ENCODE assay signal across 9 cellular contexts in the genomic region with DNA sequence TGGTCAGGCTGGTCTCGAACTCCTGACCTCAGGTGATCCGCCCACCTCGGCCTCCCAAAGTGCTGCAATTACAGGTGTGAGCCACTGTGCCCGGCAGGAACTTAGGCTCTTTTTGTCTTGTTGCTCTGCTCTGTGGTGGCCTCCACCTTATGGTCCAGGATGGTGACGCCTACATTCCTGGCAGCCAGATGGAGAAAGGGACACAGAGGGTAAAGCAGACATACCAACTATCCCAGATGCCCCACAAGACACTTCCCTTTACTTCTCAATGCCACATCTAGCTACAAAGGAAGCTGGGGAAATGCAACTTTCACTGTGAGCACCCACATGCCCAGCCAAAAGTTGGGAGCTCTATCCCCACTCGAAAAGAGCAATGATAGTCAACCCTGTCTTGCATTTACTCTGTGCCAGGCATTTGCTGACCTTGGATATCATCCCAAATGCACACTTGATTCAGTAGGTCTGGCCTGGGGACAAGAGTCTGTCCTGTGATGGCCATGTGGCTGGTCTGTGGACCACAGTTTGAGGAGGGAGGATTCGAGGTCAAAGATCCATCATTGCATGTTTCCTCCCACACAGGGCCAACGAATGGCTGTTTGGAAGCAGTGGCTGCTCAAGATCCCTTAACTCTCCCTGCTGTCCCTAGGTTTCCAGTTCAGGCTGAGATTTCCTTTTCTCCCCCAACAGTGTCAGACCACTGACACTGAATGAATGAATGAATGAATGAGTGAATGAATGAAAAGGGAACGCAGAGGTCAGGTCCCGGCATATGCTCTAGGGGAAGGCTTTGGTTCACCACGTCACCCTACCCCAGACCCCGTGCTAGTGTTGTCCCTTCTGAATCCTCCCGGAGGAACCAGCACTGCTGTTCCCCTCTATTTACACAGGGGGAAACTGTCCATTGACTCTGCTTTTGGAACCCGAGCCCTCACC. TPM values are rescaled to one million over a fixed set of nuclear protein-coding genes. Genes with fewer than 3 reads are reported as not detected.
DNase-seq lines count a peak whose midpoint lies in the region; ATAC-seq and TF ChIP-seq lines count a peak whose summit lies in the region.
"Had no signal": no experiment of that assay in that cellular context is flagged by ENCODE, and none has a peak within 500 bp of the region (broad histone marks: within the 10 kb centered on the region; RNA-seq: fewer than 3 reads in every experiment).

No MANE protein-coding gene starts in this region.

- peak overlapping the region; percentile 93 for H3K4me2 ChIP-seq in GM23338

- H3K9me3 Mint-ChIP-seq in GM23338 = no peaks in the 10 kb centered on the region; the same call in 2 of the 3 replicates
- H3K9me3 Mint-ChIP-seq in activated CD4-positive, alpha-beta memory T cell treated with anti-CD3 and anti-CD28 coated beads, Interleukin-2, amount 10 ng/mL, durations not matched to agents 7 days and 5 days = no peaks in the 10 kb centered on the region

- no peaks in the 10 kb centered on the region for H3K27me3 ChIP-seq in GM23338 (ENCODE audit: insufficient read depth)
- H3K27me3 ChIP-seq in iPS-18a (ENCODE audit: control insufficient read depth, insufficient read depth, low read length) = no peaks in the 10 kb centered on the region
- H3K27me3 ChIP-seq in spleen (replicated peaks in 1 of 7) = no peaks in the 10 kb centered on the region
- H3K27me3 ChIP-seq in H7 (ENCODE audit: control insufficient read depth, insufficient read depth, low read length) = no peaks in the 10 kb centered on the region

- intact Hi-C loops in spleen (cut with DNase I; ENCODE audit: low total_unique reads) = no loop called here

- peak overlapping the region; percentile 90 for H3K4me3 Mint-ChIP-seq in GM23338
- H3K4me3 Mint-ChIP-seq in activated CD4-positive, alpha-beta memory T cell treated with anti-CD3 and anti-CD28 coated beads, Interleukin-2, amount 10 ng/mL, durations not matched to agents 7 days and 5 days = peak overlapping the region; percentile 78

- peaks cover 42% of the 10 kb centered on the region for H3K4me1 Mint-ChIP-seq in GM23338
- H3K4me1 Mint-ChIP-seq in activated CD4-positive, alpha-beta memory T cell treated with anti-CD3 and anti-CD28 coated beads, Interleukin-2, amount 10 ng/mL, durations not matched to agents 7 days and 5 days = peaks cover 43% of the 10 kb centered on the region

- H3K9me3 ChIP-seq in iPS-18a (ENCODE audit: control insufficient read depth, low read depth, low read length) (no peaks in the 10 kb centered on the region), spleen (no peaks in the 10 kb centered on the region)

- H3F3A ChIP-seq in GM23338 (replicated peaks; ENCODE audit: low read depth) = peaks cover 7% of the 10 kb centered on the region; the same call in 1 of the 2 replicates

- DNase-seq in GM23338 (ENCODE audit: low spot score) (no peak), spleen (no peak), H7 (no peak)
- DNase-seq in activated CD4-positive, alpha-beta memory T cell treated with anti-CD3 and anti-CD28 coated beads, Interleukin-2, amount 10 ng/mL, durations not matched to agents 7 days and 5 days = no peak
- no peak for DNase-seq in stimulated activated naive CD4-positive, alpha-beta T cell treated with Interleukin-2 at 50 U/mL for 16 hours (lab: John Stamatoyannopoulos, UW)
- DNase-seq: HCEC 1CT, left ventricle myocardium superior had no signal

- H3K36me3 Mint-ChIP-seq in GM23338 (ENCODE audit: low read depth) = peaks cover 13% of the 10 kb centered on the region; the same call in 2 of the 3 replicates
- H3K36me3 Mint-ChIP-seq in activated CD4-positive, alpha-beta memory T cell treated with anti-CD3 and anti-CD28 coated beads, Interleukin-2, amount 10 ng/mL, durations not matched to agents 7 days and 5 days (ENCODE audit: low read depth) = no peaks in the 10 kb centered on the region

- CTCF ChIA-PET in activated CD4-positive, alpha-beta memory T cell treated with anti-CD3 and anti-CD28 coated beads, Interleukin-2, amount 10 ng/mL, durations not matched to agents 7 days and 5 days (lab: Charles Lee) = interaction anchor here (1.2 to 1.3 kb wide), 2 partner anchors 25 to 60 kb away, joined by 3 to 4 read pairs; no protein-coding TSS in a partner anchor

- ATAC-seq in GM23338 = no peak
- no peak for ATAC-seq in HG03039 (IDR thresholded peaks at IDR 0.05; ENCODE audit: unreplicated experiment)

- no peak overlapping the region; the same call in 1 of the 2 replicates for H3K27ac Mint-ChIP-seq in GM23338
- no peak overlapping the region for H3K27ac Mint-ChIP-seq in activated CD4-positive, alpha-beta memory T cell treated with anti-CD3 and anti-CD28 coated beads, Interleukin-2, amount 10 ng/mL, durations not matched to agents 7 days and 5 days

- TF ChIP-seq CTCF in GM23338 (conservative IDR thresholded peaks at IDR 0.05; ENCODE audit: low read depth in 2 of 2) (no peak), spleen (IDR thresholded peaks at IDR 0.05 in 8 of 11, conservative IDR thresholded peaks at IDR 0.05 in 3 of 11) (no peak)

- H3K27ac ChIP-seq in GM23338 (ENCODE audit: low read depth) (peak overlapping the region; percentile 87; the same call in 1 of the 2 replicates), iPS-18a (ENCODE audit: low read length) (peak overlapping the region; percentile 64), spleen (peak overlapping the region; percentile 77 to 94 (median 91))

- H3K4me1 ChIP-seq in GM23338 (ENCODE audit: insufficient read depth) = peaks cover 25% of the 10 kb centered on the region
- peaks cover 21% of the 10 kb centered on the region for H3K4me1 ChIP-seq in iPS-18a (ENCODE audit: control insufficient read depth, low read depth, low read length)
- H3K4me1 ChIP-seq in spleen = peaks cover 35 to 53% (median 42%) of the 10 kb centered on the region in 6 donors

- H3K4me3 ChIP-seq in GM23338 = peak overlapping the region; percentile 88
- peak overlapping the region; percentile 74 for H3K4me3 ChIP-seq in iPS-18a (ENCODE audit: low read length)
- H3K4me3 ChIP-seq in spleen = peak overlapping the region in 1 of 8 donors; percentile 92
- no peak overlapping the region for H3K4me3 ChIP-seq in H7 (ENCODE audit: insufficient read depth, low read depth, low read length)

- H3K9me2 ChIP-seq in GM23338 (ENCODE audit: insufficient read depth) = no peaks in the 10 kb centered on the region

- H3K79me2 ChIP-seq in GM23338 (replicated peaks; ENCODE audit: insufficient read depth) = peaks cover 32% of the 10 kb centered on the region

- H3K9ac ChIP-seq in iPS-18a (ENCODE audit: low read length) = no peak overlapping the region

- WGBS in spleen, 5 donors = 67 to 79% (median 74%) methylated on average over 13 to 14 of the region's 14 CpGs

- H3K36me3 ChIP-seq in GM23338 (ENCODE audit: insufficient read depth) (no peaks in the 10 kb centered on the region; the same call in 1 of the 2 replicates), iPS-18a (ENCODE audit: control insufficient read depth, low read depth, low read length) (no peaks in the 10 kb centered on the region), spleen (peaks cover 0 to 6% (median 0%) of the 10 kb centered on the region in 6 donors), H7 (replicated peaks; ENCODE audit: control insufficient read depth, insufficient read depth, low read length) (no peaks in the 10 kb centered on the region; the same call in none of the 2 replicates)

- no peak overlapping the region for H2AFZ ChIP-seq in GM23338

- no peak for TF ChIP-seq POLR2A in spleen (IDR thresholded peaks at IDR 0.05)

- POLR2A ChIA-PET in activated CD4-positive, alpha-beta memory T cell treated with anti-CD3 and anti-CD28 coated beads, Interleukin-2, amount 10 ng/mL, durations not matched to agents 7 days and 5 days (lab: Charles Lee) = no interaction called here

- peaks cover under 1% of the 10 kb centered on the region; the same call in 1 of the 2 replicates for H4K20me1 ChIP-seq in GM23338 (replicated peaks; ENCODE audit: insufficient read depth)

- peaks cover 8% of the 10 kb centered on the region for H3K27me3 Mint-ChIP-seq in GM23338 (ENCODE audit: insufficient read depth, low read depth, poor library complexity)
- no peaks in the 10 kb centered on the region for H3K27me3 Mint-ChIP-seq in activated CD4-positive, alpha-beta memory T cell treated with anti-CD3 and anti-CD28 coated beads, Interleukin-2, amount 10 ng/mL, durations not matched to agents 7 days and 5 days

TF ChIP-seq in GM23338, 12 proteins besides CTCF, POLR2A, EP300 and RAD21 (continues in another document):
- TF ChIP-seq, protein P1, sequence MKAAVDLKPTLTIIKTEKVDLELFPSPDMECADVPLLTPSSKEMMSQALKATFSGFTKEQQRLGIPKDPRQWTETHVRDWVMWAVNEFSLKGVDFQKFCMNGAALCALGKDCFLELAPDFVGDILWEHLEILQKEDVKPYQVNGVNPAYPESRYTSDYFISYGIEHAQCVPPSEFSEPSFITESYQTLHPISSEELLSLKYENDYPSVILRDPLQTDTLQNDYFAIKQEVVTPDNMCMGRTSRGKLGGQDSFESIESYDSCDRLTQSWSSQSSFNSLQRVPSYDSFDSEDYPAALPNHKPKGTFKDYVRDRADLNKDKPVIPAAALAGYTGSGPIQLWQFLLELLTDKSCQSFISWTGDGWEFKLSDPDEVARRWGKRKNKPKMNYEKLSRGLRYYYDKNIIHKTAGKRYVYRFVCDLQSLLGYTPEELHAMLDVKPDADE (IDR thresholded peaks at IDR 0.05) = no peak

RNA-seq across cellular contexts. Expression of a gene that starts 1.4 kb away (rescaled TPM):
- total RNA-seq in GM23338 (2014; rRNA removed; shearing (Covaris generic)) = 92.2 and 99.9 TPM in 2 replicates
- polyA plus RNA-seq in GM23338 (2016; fragmentation: Nextera tagmentation; extraction: Ambion mirVana) = 21.2 and 25.2 TPM in 2 replicates
- 10 to 100 TPM; 36.1 to 37.2 TPM for total RNA-seq in activated CD4-positive, alpha-beta memory T cell treated with anti-CD3 and anti-CD28 coated beads, Interleukin-2, amount 10 ng/mL, durations not matched to agents 7 days and 5 days
- 100 to 1,000 TPM in 6 of 7 donors, 10 to 100 TPM in 1; 96.6 to 166 (median 143) TPM for total RNA-seq in spleen
- polyA plus RNA-seq in spleen = 10 to 100 TPM; 36.9 to 84.6 (median 46.8) TPM
- total RNA-seq in H7 (2014; rRNA removed; shearing (Covaris generic)) = 97.7 and 102 TPM in 2 replicates
